Comparison of ENCODE assay signal across 19 cellular contexts in the genomic region with DNA sequence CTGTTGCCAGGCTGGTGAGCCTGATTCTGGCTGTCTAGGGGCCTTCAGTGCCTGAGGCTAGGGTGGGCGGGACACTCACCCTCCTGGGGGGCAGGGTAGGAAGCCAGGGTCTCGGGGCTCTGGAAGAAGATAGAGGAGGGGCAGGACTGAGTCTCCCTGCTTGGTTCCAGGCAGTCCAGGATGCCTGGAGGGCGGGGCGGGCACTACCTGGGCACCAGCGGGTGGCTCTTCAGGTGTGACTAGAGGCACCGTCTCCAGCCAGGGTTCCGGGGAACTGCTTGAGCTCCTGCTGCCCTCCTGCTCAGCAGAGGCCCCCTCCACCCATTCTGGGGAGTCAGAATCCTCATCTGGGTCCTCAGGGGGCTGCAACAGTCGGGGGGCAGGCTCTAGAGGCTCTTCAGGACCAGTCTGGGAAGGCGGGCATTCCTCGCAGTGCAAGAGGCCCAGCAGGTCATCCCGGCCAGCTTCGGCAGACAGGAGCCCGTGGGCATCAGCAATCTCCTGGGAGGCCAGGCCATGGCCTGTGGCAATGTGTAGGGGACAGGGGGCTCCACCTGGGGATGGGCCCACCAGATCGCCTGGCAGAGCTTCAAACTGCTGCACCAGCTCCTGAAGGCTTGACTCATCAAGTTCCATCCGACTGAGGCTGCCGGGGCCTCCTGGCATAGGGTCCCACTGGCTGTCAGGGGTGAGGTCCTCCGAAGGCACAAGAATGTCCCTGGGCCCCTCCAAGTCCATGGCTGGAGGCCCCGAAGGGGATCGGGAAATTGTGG. TPM values are rescaled to one million over a fixed set of nuclear protein-coding genes. Genes with fewer than 3 reads are reported as not detected.
DNase-seq lines count a peak whose midpoint lies in the region; ATAC-seq, FAIRE-seq and TF ChIP-seq lines count a peak whose summit lies in the region.
"Had no signal": no experiment of that assay in that cellular context is flagged by ENCODE, and none has a peak within 500 bp of the region (broad histone marks: within the 10 kb centered on the region; RNA-seq: fewer than 3 reads in every experiment).

No MANE protein-coding gene starts in this region.

- H3K27me3 ChIP-seq in DND-41 (ENCODE audit: insufficient read depth, low read length, poor library complexity): no peaks in the 10 kb centered on the region
- H3K27me3 ChIP-seq: body of pancreas had no signal

- TF ChIP-seq POLR2A in GM12892 (IDR thresholded peaks at IDR 0.05; ENCODE audit: low read depth, low read length): no peak

- H3K4me3 Mint-ChIP-seq in T-helper 1 cell treated with Interleukin-12 subunit alpha and Interleukin-12 subunit beta and Interleukin-4 antibody, amounts not matched to agents 30 μg/mL and 1 μg/mL, for 36 hours: peak overlapping the region; percentile 99
- H3K4me3 Mint-ChIP-seq in activated T-helper 17 cell treated with anti-CD3 and anti-CD28 coated beads, Interleukin-2, amount 50 U/mL, for 72 hours: peak overlapping the region; percentile 99
- peak overlapping the region; percentile 21 for H3K4me3 Mint-ChIP-seq in natural killer cell

- no peaks in the 10 kb centered on the region for H3K9me3 Mint-ChIP-seq in T-helper 1 cell treated with Interleukin-12 subunit alpha and Interleukin-12 subunit beta and Interleukin-4 antibody, amounts not matched to agents 30 μg/mL and 1 μg/mL, for 36 hours
- H3K9me3 Mint-ChIP-seq in activated T-helper 17 cell treated with anti-CD3 and anti-CD28 coated beads, Interleukin-2, amount 50 U/mL, for 72 hours: no peaks in the 10 kb centered on the region
- no peaks in the 10 kb centered on the region for H3K9me3 Mint-ChIP-seq in natural killer cell

- intact Hi-C loops in natural killer cell (cut with micrococcal nuclease): no loop called here

- no peak for TF ChIP-seq CTCF in DND-41 (IDR thresholded peaks at IDR 0.05; ENCODE audit: borderline replicate concordance, extremely low read depth, low read length, poor library complexity, severe bottlenecking)
- no peak for TF ChIP-seq CTCF in natural killer cell (IDR thresholded peaks at IDR 0.05)

- H2AFZ ChIP-seq in DND-41 (ENCODE audit: low read depth, low read length): no peak overlapping the region

- peaks cover 40% of the 10 kb centered on the region for H3K4me1 ChIP-seq in DND-41 (ENCODE audit: insufficient read depth, low read length)

- H3K36me3 Mint-ChIP-seq in T-helper 1 cell treated with Interleukin-12 subunit alpha and Interleukin-12 subunit beta and Interleukin-4 antibody, amounts not matched to agents 30 μg/mL and 1 μg/mL, for 36 hours (ENCODE audit: low read depth): peaks cover 17% of the 10 kb centered on the region
- H3K36me3 Mint-ChIP-seq in activated T-helper 17 cell treated with anti-CD3 and anti-CD28 coated beads, Interleukin-2, amount 50 U/mL, for 72 hours (ENCODE audit: low read depth): peaks cover 70% of the 10 kb centered on the region
- H3K36me3 Mint-ChIP-seq in natural killer cell: no peaks in the 10 kb centered on the region

- peak overlapping the region; percentile 72; the same call in 1 of the 2 replicates for H3K9ac ChIP-seq in DND-41 (ENCODE audit: low read depth, low read length)

- DNase-seq in T-helper 1 cell (no peak), DND-41 (no peak), natural killer cell (no peak), GM12892 (ENCODE audit: insufficient read length) (no peak)
- DNase-seq in effector CD4-positive, alpha-beta T cell: no peak
- DNase-seq: 8988T; body of pancreas; COR-L47; NCI-H1092 treated with DMSO at 0.1 percent for 48 hours; NK-92 treated with Interleukin-12 subunit alpha and Interleukin-12 subunit beta, amount 100 ng/mL, for 24 hours; stimulated activated CD4-positive, alpha-beta T cell treated with anti-CD3 and anti-CD28 coated beads, Interleukin-4, amount 100 ng/mL, for 24 hours had no signal

- H3K79me2 ChIP-seq in DND-41 (ENCODE audit: insufficient read depth, low read length): peaks cover 34% of the 10 kb centered on the region

- no peak overlapping the region for H3K27ac ChIP-seq in DND-41 (ENCODE audit: low read length)
- H3K27ac ChIP-seq: body of pancreas had no signal

- peaks cover 27% of the 10 kb centered on the region for H3K4me1 Mint-ChIP-seq in T-helper 1 cell treated with Interleukin-12 subunit alpha and Interleukin-12 subunit beta and Interleukin-4 antibody, amounts not matched to agents 30 μg/mL and 1 μg/mL, for 36 hours (ENCODE audit: low read depth)
- peaks cover 13% of the 10 kb centered on the region for H3K4me1 Mint-ChIP-seq in activated T-helper 17 cell treated with anti-CD3 and anti-CD28 coated beads, Interleukin-2, amount 50 U/mL, for 72 hours
- H3K4me1 Mint-ChIP-seq in natural killer cell: peaks cover 32 to 33% of the 10 kb centered on the region in 2 donors

- ATAC-seq in DND-41 (ENCODE audit: insufficient read depth, low read depth): no peak
- no peak for ATAC-seq in activated T-helper 17 cell treated with anti-CD3 and anti-CD28 coated beads, Interleukin-2, amount 50 U/mL, for 72 hours (replicated peaks)
- ATAC-seq in natural killer cell: no peak
- ATAC-seq in HG03378 (IDR thresholded peaks at IDR 0.05; ENCODE audit: unreplicated experiment): no peak
- ATAC-seq: body of pancreas, left lobe of liver, sciatic nerve had no signal

- H3K27me3 Mint-ChIP-seq in T-helper 1 cell treated with Interleukin-12 subunit alpha and Interleukin-12 subunit beta and Interleukin-4 antibody, amounts not matched to agents 30 μg/mL and 1 μg/mL, for 36 hours (ENCODE audit: low read depth): peaks cover 3% of the 10 kb centered on the region
- no peaks in the 10 kb centered on the region for H3K27me3 Mint-ChIP-seq in activated T-helper 17 cell treated with anti-CD3 and anti-CD28 coated beads, Interleukin-2, amount 50 U/mL, for 72 hours
- no peaks in the 10 kb centered on the region for H3K27me3 Mint-ChIP-seq in natural killer cell (ENCODE audit: low read depth in 2 of 2)

- FAIRE-seq in GM12892 (lab: Jason Lieb, UNC): no peak
- FAIRE-seq: GM18507 had no signal

- H3K4me3 ChIP-seq in DND-41 (ENCODE audit: low read depth in 1 of 2, low read length in 2 of 2): peak overlapping the region in 1 of 2 experiments; percentile 27; a peak in 1 of 4 replicates
- H3K4me3 ChIP-seq: body of pancreas had no signal

- peaks cover 22% of the 10 kb centered on the region for H3K36me3 ChIP-seq in DND-41 (ENCODE audit: insufficient read depth, low read length)

- 0 out of 2 replicates have a peak, but pooled peaks cover 5% of the 10 kb centered on the region for H4K20me1 ChIP-seq in DND-41 (ENCODE audit: insufficient read depth, low read length)

- no peaks in the 10 kb centered on the region for H3K9me3 ChIP-seq in DND-41 (ENCODE audit: insufficient read depth, low read length, severe bottlenecking)
- H3K9me3 ChIP-seq: body of pancreas had no signal

- peak overlapping the region; percentile 85 for H3K4me2 ChIP-seq in DND-41 (ENCODE audit: insufficient read depth, low read length)

- H3K27ac Mint-ChIP-seq in T-helper 1 cell treated with Interleukin-12 subunit alpha and Interleukin-12 subunit beta and Interleukin-4 antibody, amounts not matched to agents 30 μg/mL and 1 μg/mL, for 36 hours: no peak overlapping the region
- peak overlapping the region; percentile 100 for H3K27ac Mint-ChIP-seq in activated T-helper 17 cell treated with anti-CD3 and anti-CD28 coated beads, Interleukin-2, amount 50 U/mL, for 72 hours
- H3K27ac Mint-ChIP-seq in natural killer cell: peak overlapping the region in 1 of 2 donors; percentile 100

RNA-seq across cellular contexts. Expression of gene APBA3, which starts 1.8 kb away (rescaled TPM):
- 10 to 100 TPM; 49.3 to 75.0 TPM for total RNA-seq in activated T-helper 17 cell treated with anti-CD3 and anti-CD28 coated beads, Interleukin-2, amount 50 U/mL, for 72 hours
- total RNA-seq in natural killer cell: 10 to 100 TPM; 39.9 to 53.6 (median 43.8) TPM
- 10.9 TPM for polyA plus RNA-seq in GM12892 (2012; ENCODE audit: missing spikeins)

RNA-seq across cellular contexts. Expression of gene MRPL54, which starts 2.8 kb away (rescaled TPM):
- 10 to 100 TPM; 25.5 to 57.2 TPM for total RNA-seq in activated T-helper 17 cell treated with anti-CD3 and anti-CD28 coated beads, Interleukin-2, amount 50 U/mL, for 72 hours
- 10 to 100 TPM; 54.1 to 60.5 (median 55.5) TPM for total RNA-seq in natural killer cell
- 45.5 TPM for polyA plus RNA-seq in GM12892 (2012; ENCODE audit: missing spikeins)

RNA-seq across cellular contexts. Expression of gene RAX2, which starts 12.4 kb away (rescaled TPM):
- total RNA-seq in activated T-helper 17 cell treated with anti-CD3 and anti-CD28 coated beads, Interleukin-2, amount 50 U/mL, for 72 hours: not detected
- not detected for total RNA-seq in natural killer cell
- polyA plus RNA-seq in GM12892 (2012; ENCODE audit: missing spikeins): not detected
- total RNA-seq: body of pancreas, left lobe of liver, sciatic nerve, urinary bladder had no signal
- polyA plus RNA-seq: neural cell, urinary bladder had no signal

RNA-seq across cellular contexts. Expression of gene MATK, which starts 26.5 kb away (rescaled TPM):
- total RNA-seq in activated T-helper 17 cell treated with anti-CD3 and anti-CD28 coated beads, Interleukin-2, amount 50 U/mL, for 72 hours: 10 to 100 TPM; 14.8 to 17.1 TPM
- total RNA-seq in natural killer cell: 100 to 1,000 TPM; 269 to 353 (median 317) TPM
- 0.66 TPM for polyA plus RNA-seq in GM12892 (2012; ENCODE audit: missing spikeins)

RNA-seq across cellular contexts. Expression of gene TJP3, which starts 51.5 kb away (rescaled TPM):
- 1 to 10 TPM; 1.5 to 8.6 TPM for total RNA-seq in activated T-helper 17 cell treated with anti-CD3 and anti-CD28 coated beads, Interleukin-2, amount 50 U/mL, for 72 hours
- total RNA-seq in natural killer cell: 1 to 10 TPM; 1.1 to 2.9 (median 1.3) TPM
- not detected for polyA plus RNA-seq in GM12892 (2012; ENCODE audit: missing spikeins)

Comparison
In these comparisons a context has a peak if more than half of its experiments do, and no peak if none do; other contexts are left out.
1. H3K4me3 Mint-ChIP-seq: peak in every context shown above with its lines; median percentile 99 in T-helper 1 cell treated with Interleukin-12 subunit alpha and Interleukin-12 subunit beta and Interleukin-4 antibody, amounts not matched to agents 30 μg/mL and 1 μg/mL, for 36 hours; 99 in activated T-helper 17 cell treated with anti-CD3 and anti-CD28 coated beads, Interleukin-2, amount 50 U/mL, for 72 hours; 21 in natural killer cell.